ENCODE assay signal across 19 cellular contexts in the genomic region with DNA sequence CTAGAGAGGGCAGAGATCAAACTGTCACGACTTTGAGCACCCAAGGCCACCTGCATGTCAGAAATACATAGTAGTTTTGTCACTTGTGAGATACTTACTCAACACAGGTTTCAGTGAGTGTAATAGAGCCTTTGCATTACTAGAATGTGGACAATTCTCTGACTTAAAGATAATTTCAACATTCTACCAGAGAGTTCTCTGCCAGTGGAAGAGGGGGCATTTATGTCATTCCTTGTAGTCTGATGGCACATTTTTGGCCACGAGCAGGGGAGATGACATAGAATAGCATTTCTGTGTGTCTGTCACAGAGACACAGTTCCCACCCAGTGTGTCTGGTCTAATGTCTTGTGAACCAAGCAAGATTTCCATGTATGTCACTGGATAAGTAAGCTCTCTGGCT.
"Had no signal": no experiment of that assay in that cellular context is flagged by ENCODE, and none has a peak within 500 bp of the region (broad histone marks: within the 10 kb centered on the region; RNA-seq: fewer than 3 reads in every experiment).

No MANE protein-coding gene starts in this region.

- H3K27me3 ChIP-seq: spleen had no signal

- ATAC-seq: lower lobe of right lung; stimulated activated naive CD8-positive, alpha-beta T cell treated with anti-CD3 and anti-CD28 coated beads, Interleukin-15, amount 100 ng/mL, for 72 hours; T-helper 17 cell; WTC11 had no signal

- H3K4me1 Mint-ChIP-seq: activated CD4-positive, alpha-beta memory T cell treated with anti-CD3 and anti-CD28 coated beads, Interleukin-2, amount 10 ng/mL, durations not matched to agents 7 days and 5 days; stimulated activated naive CD8-positive, alpha-beta T cell treated with anti-CD3 and anti-CD28 coated beads, Interleukin-15, amount 100 ng/mL, for 72 hours; T-helper 17 cell had no signal

- H3K4me3 ChIP-seq: lower lobe of right lung, spleen had no signal

- H3K27ac Mint-ChIP-seq: activated CD4-positive, alpha-beta memory T cell treated with anti-CD3 and anti-CD28 coated beads, Interleukin-2, amount 10 ng/mL, durations not matched to agents 7 days and 5 days; activated T-cell treated with anti-CD3 and anti-CD28 coated beads, Interleukin-2, amount 50 U/mL, for 24 hours; stimulated activated naive CD8-positive, alpha-beta T cell treated with anti-CD3 and anti-CD28 coated beads, Interleukin-15, amount 100 ng/mL, for 72 hours; T-helper 17 cell had no signal

- FAIRE-seq: endothelial cell of umbilical vein, urothelium cell line had no signal

- H3K27ac ChIP-seq: lower lobe of right lung, spleen had no signal

- H3K4me3 Mint-ChIP-seq: activated CD4-positive, alpha-beta memory T cell treated with anti-CD3 and anti-CD28 coated beads, Interleukin-2, amount 10 ng/mL, durations not matched to agents 7 days and 5 days; activated T-cell treated with anti-CD3 and anti-CD28 coated beads, Interleukin-2, amount 50 U/mL, for 24 hours; naive B cell; stimulated activated naive CD8-positive, alpha-beta T cell treated with anti-CD3 and anti-CD28 coated beads, Interleukin-15, amount 100 ng/mL, for 72 hours; T-helper 17 cell; WTC11 had no signal

- H3K9me3 Mint-ChIP-seq: activated CD4-positive, alpha-beta memory T cell treated with anti-CD3 and anti-CD28 coated beads, Interleukin-2, amount 10 ng/mL, durations not matched to agents 7 days and 5 days; activated T-cell treated with anti-CD3 and anti-CD28 coated beads, Interleukin-2, amount 50 U/mL, for 24 hours; naive B cell; stimulated activated naive CD8-positive, alpha-beta T cell treated with anti-CD3 and anti-CD28 coated beads, Interleukin-15, amount 100 ng/mL, for 72 hours; WTC11 had no signal

- DNase-seq: activated CD4-positive, alpha-beta memory T cell treated with anti-CD3 and anti-CD28 coated beads, Interleukin-2, amount 10 ng/mL, durations not matched to agents 7 days and 5 days; activated CD4-positive, alpha-beta T cell treated with anti-CD3 and anti-CD28 coated beads for 4 hours; activated effector memory CD4-positive, alpha-beta T cell treated with Interleukin-2 at 50 U/mL for 16 hours; activated naive CD4-positive, alpha-beta T cell treated with anti-CD3 and anti-CD28 coated beads, Interleukin-2, amount 50 U/mL, for 16 hours; activated T-cell treated with anti-CD3 and anti-CD28 coated beads, Interleukin-2, amount 50 U/mL, for 24 hours; central memory CD4-positive, alpha-beta T cell; cortex of kidney; effector CD4-positive, alpha-beta T cell; foreskin fibroblast; glutamatergic neuron; lower lobe of right lung; midbrain; naive B cell; spleen; stimulated activated naive CD8-positive, alpha-beta T cell treated with anti-CD3 and anti-CD28 coated beads, Interleukin-15, amount 100 ng/mL, for 72 hours; T-helper 17 cell had no signal

- H3K36me3 Mint-ChIP-seq: naive B cell had no signal

- H3K9me3 ChIP-seq: lower lobe of right lung, spleen had no signal
